In genomic region chr5:79297661-79298060, GRCh38 we compare ENCODE assay signal across 16 cellular contexts.
DNase-seq lines count a peak whose midpoint lies in the region; ATAC-seq and TF ChIP-seq lines count a peak whose summit lies in the region.
"Had no signal": no experiment of that assay in that cellular context is flagged by ENCODE, and none has a peak within 500 bp of the region (broad histone marks: within the 10 kb centered on the region; RNA-seq: fewer than 3 reads in every experiment).

No MANE protein-coding gene starts in this region.

- H3K4me3 Mint-ChIP-seq in H9 (no peak overlapping the region), endodermal cell (no peak overlapping the region), osteocyte (ENCODE audit: unreplicated experiment) (no peak overlapping the region)
- H3K4me3 Mint-ChIP-seq in natural killer cell treated with Interleukin-12 subunit alpha and Interleukin-12 subunit beta and Interleukin-15 and Interleukin-18, amount 100 ng/mL, for 72 hours = no peak overlapping the region
- H3K4me3 Mint-ChIP-seq: central memory CD8-positive, alpha-beta T cell; natural killer cell; stimulated activated naive B cell treated with anti-CD40 and anti-IgM and Interleukin-4, amounts not matched to agents 10 μg/mL and 1 μg/mL and 100 μg/mL, for 72 hours had no signal

- H3K36me3 Mint-ChIP-seq in H9 (ENCODE audit: insufficient read depth in 1 of 3, low read depth in 3 of 3) (peaks cover 4 to 19% (median 16%) of the 10 kb centered on the region in 3 experiments), endodermal cell (ENCODE audit: low read depth) (peaks cover 37% of the 10 kb centered on the region), osteocyte (ENCODE audit: unreplicated experiment) (peaks cover 27% of the 10 kb centered on the region)
- no peaks in the 10 kb centered on the region for H3K36me3 Mint-ChIP-seq in natural killer cell treated with Interleukin-12 subunit alpha and Interleukin-12 subunit beta and Interleukin-15 and Interleukin-18, amount 100 ng/mL, for 72 hours
- H3K36me3 Mint-ChIP-seq: natural killer cell had no signal

- H4K5ac ChIP-seq in H9 (ENCODE audit: insufficient read length, low read depth, low read length) = no peak overlapping the region

- H3K27ac Mint-ChIP-seq in H9 (peak overlapping the region in 2 of 3 experiments; percentile 66 to 71; a peak in 5 of 7 replicates), endodermal cell (peak overlapping the region; percentile 37), osteocyte (ENCODE audit: unreplicated experiment) (no peak overlapping the region)
- H3K27ac Mint-ChIP-seq in natural killer cell treated with Interleukin-12 subunit alpha and Interleukin-12 subunit beta and Interleukin-15 and Interleukin-18, amount 100 ng/mL, for 72 hours = no peak overlapping the region
- H3K27ac Mint-ChIP-seq: stimulated activated naive B cell treated with anti-CD40 and anti-IgM and Interleukin-4, amounts not matched to agents 10 μg/mL and 1 μg/mL and 100 μg/mL, for 72 hours had no signal

- H2BK15ac ChIP-seq in H9 (ENCODE audit: low read depth, low read length) = no peak overlapping the region

- no peak for TF ChIP-seq CTCF in H9 (conservative IDR thresholded peaks at IDR 0.05)
- TF ChIP-seq CTCF in endodermal cell (conservative IDR thresholded peaks at IDR 0.05) = no peak
- no peak for TF ChIP-seq CTCF in osteocyte (IDR thresholded peaks at IDR 0.05)

- no peaks in the 10 kb centered on the region for H3K4me1 ChIP-seq in H9 (ENCODE audit: insufficient read depth, low read length)
- peaks cover 11% of the 10 kb centered on the region for H3K4me1 ChIP-seq in endodermal cell (ENCODE audit: control insufficient read depth, insufficient read depth, low read length)
- H3K4me1 ChIP-seq: right lobe of liver had no signal

- H3K9ac ChIP-seq in H9 (ENCODE audit: extremely low read depth, insufficient read length, low read length) (no peak overlapping the region), endodermal cell (ENCODE audit: extremely low read depth, low read length, poor library complexity, severe bottlenecking) (no peak overlapping the region)
- H3K9ac ChIP-seq: BLaER1 treated with 17β-estradiol and CSF1 and Interleukin-3, amounts not matched to agents 10 nM and 100 nM; SK-N-SH had no signal

- WGBS in H9 (ENCODE audit: extremely low coverage, insufficient read length, low lambda C conversion rate) = no CpG with 5 or more reads among the region's 4 CpGs
- WGBS in endodermal cell (ENCODE audit: insufficient coverage in 1 of 2, insufficient read length in 1 of 2), 2 experiments = 82 to 92% methylated on average over 3 to 4 of the region's 4 CpGs

- no peak overlapping the region for H2AFZ ChIP-seq in H9 (ENCODE audit: low read length)

- no peaks in the 10 kb centered on the region for H3K79me2 ChIP-seq in H9 (ENCODE audit: insufficient read depth, low read length)

- no peak overlapping the region for H3K4ac ChIP-seq in H9 (ENCODE audit: low read depth, low read length)

- peaks cover 5% of the 10 kb centered on the region in 2 experiments for H3K4me1 Mint-ChIP-seq in H9
- peaks cover 24% of the 10 kb centered on the region for H3K4me1 Mint-ChIP-seq in endodermal cell
- peaks cover 5% of the 10 kb centered on the region for H3K4me1 Mint-ChIP-seq in osteocyte (ENCODE audit: unreplicated experiment)
- no peaks in the 10 kb centered on the region for H3K4me1 Mint-ChIP-seq in natural killer cell treated with Interleukin-12 subunit alpha and Interleukin-12 subunit beta and Interleukin-15 and Interleukin-18, amount 100 ng/mL, for 72 hours (ENCODE audit: low read depth in 2 of 2)
- H3K4me1 Mint-ChIP-seq: central memory CD8-positive, alpha-beta T cell had no signal

- no peak overlapping the region for H3K27ac ChIP-seq in H9 (ENCODE audit: insufficient read length, low read depth, low read length)
- H3K27ac ChIP-seq in endodermal cell (ENCODE audit: low read depth, low read length) = no peak overlapping the region
- H3K27ac ChIP-seq: BLaER1 treated with 17β-estradiol and CSF1 and Interleukin-3, amounts not matched to agents 10 nM and 100 nM; right lobe of liver had no signal

- no peak overlapping the region for H2BK20ac ChIP-seq in H9 (ENCODE audit: low read depth, low read length, poor library complexity, severe bottlenecking)

- H3K9me3 ChIP-seq in H9 (ENCODE audit: control insufficient read depth, low read depth, low read length) (no peaks in the 10 kb centered on the region), endodermal cell (ENCODE audit: control insufficient read depth, low read length) (no peaks in the 10 kb centered on the region)
- H3K9me3 ChIP-seq: BLaER1 treated with 17β-estradiol and CSF1 and Interleukin-3, amounts not matched to agents 10 nM and 100 nM; right lobe of liver; SK-N-SH had no signal

- H3K18ac ChIP-seq in H9 (ENCODE audit: insufficient read length, low read depth, low read length) = no peak overlapping the region

- no peak overlapping the region; the same call in 1 of the 2 replicates for H3K14ac ChIP-seq in H9 (ENCODE audit: insufficient read depth, low read length)

- no peak overlapping the region for H3K4me2 ChIP-seq in H9 (ENCODE audit: insufficient read depth, insufficient read length, low read length)
- H3K4me2 ChIP-seq: SK-N-SH had no signal

- no peak overlapping the region for H3K56ac ChIP-seq in H9 (ENCODE audit: insufficient read length, low read depth, low read length)

- H3K23me2 ChIP-seq in H9 (ENCODE audit: insufficient read length, low read depth, low read length, poor library complexity, severe bottlenecking) = no peaks in the 10 kb centered on the region

- H3T11ph ChIP-seq in H9 (ENCODE audit: low read length) = no peak overlapping the region

- H4K91ac ChIP-seq in H9 (ENCODE audit: insufficient read length, low read depth, low read length) = no peak overlapping the region

- H3K9me3 Mint-ChIP-seq in H9 (no peaks in the 10 kb centered on the region), endodermal cell (no peaks in the 10 kb centered on the region), osteocyte (ENCODE audit: unreplicated experiment) (no peaks in the 10 kb centered on the region)
- H3K9me3 Mint-ChIP-seq in natural killer cell treated with Interleukin-12 subunit alpha and Interleukin-12 subunit beta and Interleukin-15 and Interleukin-18, amount 100 ng/mL, for 72 hours = no peaks in the 10 kb centered on the region
- H3K9me3 Mint-ChIP-seq: central memory CD8-positive, alpha-beta T cell; natural killer cell; stimulated activated naive B cell treated with anti-CD40 and anti-IgM and Interleukin-4, amounts not matched to agents 10 μg/mL and 1 μg/mL and 100 μg/mL, for 72 hours had no signal

- H3K27me3 Mint-ChIP-seq in H9 (ENCODE audit: low read depth) = no peaks in the 10 kb centered on the region
- H3K27me3 Mint-ChIP-seq in endodermal cell (ENCODE audit: insufficient read depth) = no peaks in the 10 kb centered on the region
- H3K27me3 Mint-ChIP-seq in osteocyte (ENCODE audit: unreplicated experiment) = no peaks in the 10 kb centered on the region
- no peaks in the 10 kb centered on the region for H3K27me3 Mint-ChIP-seq in natural killer cell treated with Interleukin-12 subunit alpha and Interleukin-12 subunit beta and Interleukin-15 and Interleukin-18, amount 100 ng/mL, for 72 hours
- H3K27me3 Mint-ChIP-seq: central memory CD8-positive, alpha-beta T cell; stimulated activated naive B cell treated with anti-CD40 and anti-IgM and Interleukin-4, amounts not matched to agents 10 μg/mL and 1 μg/mL and 100 μg/mL, for 72 hours had no signal

- peaks cover 40% of the 10 kb centered on the region for H3K36me3 ChIP-seq in endodermal cell (ENCODE audit: control insufficient read depth, insufficient read depth, low read length)

- no peak for ATAC-seq in GM18517 (IDR thresholded peaks at IDR 0.05; ENCODE audit: unreplicated experiment)
- no peak for ATAC-seq in natural killer cell treated with Interleukin-12 subunit alpha and Interleukin-12 subunit beta and Interleukin-15 and Interleukin-18, amount 100 ng/mL, for 72 hours
- ATAC-seq: left colon, natural killer cell, right lobe of liver had no signal

- no peaks in the 10 kb centered on the region for H4K20me1 ChIP-seq in H9 (ENCODE audit: control insufficient read depth, insufficient read depth, insufficient read length)
- H4K20me1 ChIP-seq: BLaER1 treated with 17β-estradiol and CSF1 and Interleukin-3, amounts not matched to agents 10 nM and 100 nM had no signal

- no peak overlapping the region for H4K8ac ChIP-seq in H9 (replicated peaks; ENCODE audit: insufficient read length, low read depth, low read length)

- H2BK120ac ChIP-seq in H9 (ENCODE audit: low read depth, low read length, poor library complexity, severe bottlenecking) = no peak overlapping the region

- peak overlapping the region; percentile 42 for H3K4me3 ChIP-seq in endodermal cell (ENCODE audit: low read length)
- H3K4me3 ChIP-seq: BLaER1 treated with 17β-estradiol and CSF1 and Interleukin-3, amounts not matched to agents 10 nM and 100 nM; right lobe of liver had no signal

- H3K23ac ChIP-seq in H9 (ENCODE audit: insufficient read length, low read depth, low read length) = no peak overlapping the region

- DNase-seq in H9 (no peak), NCI-H2107 treated with DMSO at 0.1 percent for 48 hours (lab: John Stamatoyannopoulos, UW; ENCODE audit: unreplicated experiment) (peak; percentile 48), endodermal cell (no peak), myocyte (ENCODE audit: low read depth) (peak; percentile 37), osteocyte (ENCODE audit: extremely low spot score, unreplicated experiment) (no peak)
- no peak for DNase-seq in stimulated activated CD4-positive, alpha-beta T cell treated with anti-CD3 and anti-CD28 coated beads, Interleukin-15, amount 100 ng/mL, for 24 hours
- DNase-seq in natural killer cell treated with Interleukin-12 subunit alpha and Interleukin-12 subunit beta and Interleukin-15 and Interleukin-18, amount 100 ng/mL, for 72 hours (ENCODE audit: low spot score) = no peak
- DNase-seq: activated naive CD4-positive, alpha-beta T cell treated with Interleukin-2 at 50 U/mL for 16 hours; left colon; natural killer cell; right lobe of liver; SK-N-SH; stimulated activated naive B cell treated with anti-CD40 and anti-IgM and Interleukin-4, amounts not matched to agents 10 μg/mL and 1 μg/mL and 100 μg/mL, for 72 hours had no signal

- H3K79me1 ChIP-seq in H9 (ENCODE audit: insufficient read depth, low read depth, low read length, poor library complexity, severe bottlenecking) = no peaks in the 10 kb centered on the region

- H2AK5ac ChIP-seq in H9 (ENCODE audit: insufficient read length, low read length) = no peak overlapping the region

- H2BK12ac ChIP-seq in H9 (ENCODE audit: insufficient read length, low read depth, low read length) = no peak overlapping the region

- H3K27me3 ChIP-seq in H9 (ENCODE audit: insufficient read depth, low read length) = no peaks in the 10 kb centered on the region
- H3K27me3 ChIP-seq in endodermal cell (ENCODE audit: control insufficient read depth, insufficient read depth, low read length, poor library complexity, severe bottlenecking) = no peaks in the 10 kb centered on the region
- H3K27me3 ChIP-seq: BLaER1 treated with 17β-estradiol and CSF1 and Interleukin-3, amounts not matched to agents 10 nM and 100 nM; right lobe of liver had no signal

- H2BK5ac ChIP-seq in H9 (ENCODE audit: insufficient read length, low read length) = no peak overlapping the region

Comparison
In these comparisons a context has a peak if more than half of its experiments do, and no peak if none do; other contexts are left out.
1. DNase-seq: peak in NCI-H2107 treated with DMSO at 0.1 percent for 48 hours (single experiment) and myocyte (single experiment); none in H9 (single experiment), endodermal cell (single experiment), osteocyte (single experiment), stimulated activated CD4-positive, alpha-beta T cell treated with anti-CD3 and anti-CD28 coated beads, Interleukin-15, amount 100 ng/mL, for 24 hours (single experiment) and natural killer cell treated with Interleukin-12 subunit alpha and Interleukin-12 subunit beta and Interleukin-15 and Interleukin-18, amount 100 ng/mL, for 72 hours (single experiment).
2. H3K27ac Mint-ChIP-seq: peak in H9 (2 of 3) and endodermal cell (single experiment); none in osteocyte (single experiment) and natural killer cell treated with Interleukin-12 subunit alpha and Interleukin-12 subunit beta and Interleukin-15 and Interleukin-18, amount 100 ng/mL, for 72 hours (0 of 2).